In genomic region chr1:32964461-32965250, GRCh38 we compare ENCODE assay signal across 1 cellular context.
TF ChIP-seq lines count a peak whose summit lies in the region.

TSS of gene RNF19B (minus strand) at chr1:32964809. CDS start at chr1:32964685, 124 bp downstream.

TF ChIP-seq in WTC11, 78 proteins besides CTCF, POLR2A, EP300 and RAD21 (continued from another document):
- peak; percentile 81; the same call in 1 of the 2 replicates for TF ChIP-seq ZNF416 (CRISPR knock-in tag; IDR thresholded peaks at IDR 0.05)
- TF ChIP-seq CREM (CRISPR knock-in tag; IDR thresholded peaks at IDR 0.05): peak; percentile 47
- no peak for TF ChIP-seq ELF4 (CRISPR knock-in tag; IDR thresholded peaks at IDR 0.05; ENCODE audit: low read depth)
- no peak; the same call in 1 of the 2 replicates for TF ChIP-seq OVOL2 (CRISPR knock-in tag; IDR thresholded peaks at IDR 0.05; ENCODE audit: borderline replicate concordance)
- TF ChIP-seq FOXJ3 (CRISPR knock-in tag; IDR thresholded peaks at IDR 0.05; ENCODE audit: borderline replicate concordance): no peak
- TF ChIP-seq ZNF219 (CRISPR knock-in tag; IDR thresholded peaks at IDR 0.05; ENCODE audit: borderline replicate concordance): no peak
- peak; percentile 74 for TF ChIP-seq TEAD1 (CRISPR knock-in tag; IDR thresholded peaks at IDR 0.05)
- no peak for TF ChIP-seq JAZF1 (CRISPR knock-in tag; IDR thresholded peaks at IDR 0.05)
- TF ChIP-seq, protein P1, sequence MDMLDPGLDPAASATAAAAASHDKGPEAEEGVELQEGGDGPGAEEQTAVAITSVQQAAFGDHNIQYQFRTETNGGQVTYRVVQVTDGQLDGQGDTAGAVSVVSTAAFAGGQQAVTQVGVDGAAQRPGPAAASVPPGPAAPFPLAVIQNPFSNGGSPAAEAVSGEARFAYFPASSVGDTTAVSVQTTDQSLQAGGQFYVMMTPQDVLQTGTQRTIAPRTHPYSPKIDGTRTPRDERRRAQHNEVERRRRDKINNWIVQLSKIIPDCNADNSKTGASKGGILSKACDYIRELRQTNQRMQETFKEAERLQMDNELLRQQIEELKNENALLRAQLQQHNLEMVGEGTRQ (CRISPR knock-in tag; IDR thresholded peaks at IDR 0.05): peak; percentile 92
- 0 out of 2 replicates have a peak, but pooled peaks have one; percentile 20 for TF ChIP-seq ZNF317 (CRISPR knock-in tag; IDR thresholded peaks at IDR 0.05; ENCODE audit: borderline replicate concordance, low read depth)
- peak; percentile 56; the same call in 1 of the 2 replicates for TF ChIP-seq NFE2L1 (CRISPR knock-in tag; IDR thresholded peaks at IDR 0.05)
- no peak for TF ChIP-seq NFATC4 (CRISPR knock-in tag; IDR thresholded peaks at IDR 0.05)
- TF ChIP-seq GABPB1 (CRISPR knock-in tag; IDR thresholded peaks at IDR 0.05): peak; percentile 50
- TF ChIP-seq E2F5 (CRISPR knock-in tag; IDR thresholded peaks at IDR 0.05): peak; percentile 33; the same call in 1 of the 2 replicates
- TF ChIP-seq NR1H2 (CRISPR knock-in tag; IDR thresholded peaks at IDR 0.05): no peak
- no peak for TF ChIP-seq RELA (CRISPR knock-in tag; IDR thresholded peaks at IDR 0.05; ENCODE audit: borderline replicate concordance)
- TF ChIP-seq FOXK1 (CRISPR knock-in tag; IDR thresholded peaks at IDR 0.05): no peak
- no peak for TF ChIP-seq JUN (CRISPR knock-in tag; IDR thresholded peaks at IDR 0.05)
- no peak for TF ChIP-seq ZNF138 (CRISPR knock-in tag; conservative IDR thresholded peaks at IDR 0.05)
- no peak for TF ChIP-seq IRF2 (CRISPR knock-in tag; IDR thresholded peaks at IDR 0.05; ENCODE audit: borderline replicate concordance, low read depth)
TF ChIP-seq in WTC11: peak in this region for 13.
